ENCODE assay signal across 8 cellular contexts in genomic region chr6:167350731-167351655, GRCh38. TPM values are rescaled to one million over a fixed set of nuclear protein-coding genes. Genes with fewer than 3 reads are reported as not detected.
DNase-seq lines count a peak whose midpoint lies in the region; ATAC-seq and TF ChIP-seq lines count a peak whose summit lies in the region.

No MANE protein-coding gene starts in this region.

- H3K4me2 ChIP-seq in OCI-LY7 (ENCODE audit: low read length) = peak overlapping the region; percentile 32; the same call in 1 of the 2 replicates

- DNase-seq in AG10803 (ENCODE audit: low read depth) (peak; percentile 15), OCI-LY7 (ENCODE audit: low spot score) (peak; percentile 36), germinal center (ENCODE audit: low spot score) (peak; percentile 69), osteocyte (ENCODE audit: extremely low spot score, unreplicated experiment) (peak; percentile 88), testis (peak; percentile 93)
- DNase-seq in activated T-helper 9 cell treated with anti-CD3 and anti-CD28 coated beads, Interleukin-2, amount 50 U/mL, for 16 hours (ENCODE audit: low read depth) = peak; percentile 84

- peaks cover 9% of the 10 kb centered on the region for H3K4me1 Mint-ChIP-seq in osteocyte (ENCODE audit: unreplicated experiment)

- H3K9me3 Mint-ChIP-seq in osteocyte (ENCODE audit: unreplicated experiment) = peaks cover 8% of the 10 kb centered on the region

- TF ChIP-seq CTCF in AG10803 (conservative IDR thresholded peaks at IDR 0.05; ENCODE audit: low read length) = peak; percentile 59
- TF ChIP-seq CTCF in OCI-LY7 (conservative IDR thresholded peaks at IDR 0.05; ENCODE audit: low read length) = peak; percentile 82
- TF ChIP-seq CTCF in osteocyte (IDR thresholded peaks at IDR 0.05) = peak; percentile 80
- peak; percentile 72 to 81 (median 75) for TF ChIP-seq CTCF in testis (IDR thresholded peaks at IDR 0.05)

- no peaks in the 10 kb centered on the region for H3K79me2 ChIP-seq in OCI-LY7 (ENCODE audit: insufficient read depth, low read depth, low read length)

- no peak overlapping the region for H3K27ac ChIP-seq in OCI-LY7 (ENCODE audit: low read depth, low read length, poor library complexity, severe bottlenecking)
- peak overlapping the region in 1 of 2 donors; percentile 62 for H3K27ac ChIP-seq in testis

- H3K27me3 Mint-ChIP-seq in osteocyte (ENCODE audit: unreplicated experiment) = peaks cover 39% of the 10 kb centered on the region

- ATAC-seq in GM18909 (IDR thresholded peaks at IDR 0.05; ENCODE audit: poor library complexity, unreplicated experiment) (peak; percentile 78), HG03439 (IDR thresholded peaks at IDR 0.05; ENCODE audit: unreplicated experiment) (peak; percentile 77)

- no peaks in the 10 kb centered on the region for H3K36me3 Mint-ChIP-seq in osteocyte (ENCODE audit: unreplicated experiment)

- peak overlapping the region; percentile 69 for H3K4me3 Mint-ChIP-seq in osteocyte (ENCODE audit: unreplicated experiment)

- intact Hi-C loops in OCI-LY7 (cut with micrococcal nuclease; ENCODE audit: unreplicated experiment) = no loop called here
- intact Hi-C loops in testis (cut with DNase I; ENCODE audit: low total_unique reads) = no loop called here

- H3K9me3 ChIP-seq in OCI-LY7 (ENCODE audit: low read length) (no peaks in the 10 kb centered on the region), testis (no peaks in the 10 kb centered on the region)

- no peaks in the 10 kb centered on the region for H4K20me1 ChIP-seq in OCI-LY7 (ENCODE audit: insufficient read depth, low read length)

- H3K27me3 ChIP-seq in testis = no peaks in the 10 kb centered on the region

- 1 to 4% methylated on average over 35 to 61 of the region's 62 CpGs for WGBS in testis, 2 donors

- POLR2A ChIA-PET in OCI-LY7 (lab: Charles Lee) = interaction anchor here (0.6 to 0.9 kb wide), 2 partner anchors 175 to 604 kb away, joined by 3 read pairs; no protein-coding TSS in a partner anchor

- H3K27ac Mint-ChIP-seq in osteocyte (ENCODE audit: unreplicated experiment) = no peak overlapping the region

- H2AFZ ChIP-seq in OCI-LY7 (ENCODE audit: low read length) = no peak overlapping the region

- H3K36me3 ChIP-seq in OCI-LY7 (ENCODE audit: insufficient read depth, low read length) (no peaks in the 10 kb centered on the region), testis (ENCODE audit: low read depth, missing control alignments) (no peaks in the 10 kb centered on the region)

- TF ChIP-seq POLR2A in testis (IDR thresholded peaks at IDR 0.05) = no peak

- H3K4me3 ChIP-seq in AG10803 (ENCODE audit: low read length) (peak overlapping the region; percentile 41), OCI-LY7 (ENCODE audit: low read depth, low read length, poor library complexity, severe bottlenecking) (no peak overlapping the region), testis (peak overlapping the region; percentile 42 to 55)

- CTCF ChIA-PET in OCI-LY7 (lab: Charles Lee; ENCODE audit: unreplicated experiment) = interaction anchor here (0.6 kb wide), 1 partner anchor 1174 kb away, joined by 4 read pairs; no protein-coding TSS in a partner anchor

- no TSS peak for BruUV-seq in OCI-LY7 (replicated peaks; lab: Mats Ljungman, UMichigan)

- no peaks in the 10 kb centered on the region for H3K4me1 ChIP-seq in OCI-LY7 (ENCODE audit: insufficient read depth, low read length, poor library complexity, severe bottlenecking)
- no peaks in the 10 kb centered on the region for H3K4me1 ChIP-seq in testis

- H3K9me2 ChIP-seq in OCI-LY7 (ENCODE audit: insufficient read depth, low read length) = no peaks in the 10 kb centered on the region

RNA-seq across cellular contexts. Expression of gene TTLL2, which starts 26.1 kb away (rescaled TPM):
- total RNA-seq in OCI-LY7 (2014; rRNA removed; shearing (Covaris generic)) = not detected in 2 replicates
- total RNA-seq in OCI-LY7 (2022) (not detected in 2 replicates), osteocyte (not detected in 2 replicates), testis (10 to 100 TPM; 12.3 to 46.2 TPM)
- 40.6 TPM for polyA plus RNA-seq in testis (ENCODE audit: insufficient read depth, low read depth, low replicate concordance)

RNA-seq across cellular contexts. Expression of gene UNC93A, which starts 59.9 kb away (rescaled TPM):
- not detected in 2 replicates for total RNA-seq in OCI-LY7 (2014; rRNA removed; shearing (Covaris generic))
- not detected in 2 replicates for total RNA-seq in OCI-LY7 (2022)
- total RNA-seq in osteocyte = not detected in 2 replicates
- total RNA-seq in testis = under 1 TPM in 1 of 2 donors, not detected in 1; 0.39 TPM
- not detected for polyA plus RNA-seq in testis (ENCODE audit: insufficient read depth, low read depth, low replicate concordance)

Comparison
In these comparisons a context has a peak if more than half of its experiments do, and no peak if none do; other contexts are left out.
1. DNase-seq: peak in every context shown above with its lines; median percentile 93 in testis; 88 in osteocyte; 84 in activated T-helper 9 cell treated with anti-CD3 and anti-CD28 coated beads, Interleukin-2, amount 50 U/mL, for 16 hours; 69 in germinal center; 36 in OCI-LY7; 15 in AG10803.
2. RNA of gene TTLL2, which starts 26.1 kb away (total RNA-seq): 12.3 to 46.2 TPM in testis; not detected in OCI-LY7 and not detected in osteocyte; every median in the first group is over 10 times any median in the second.
3. Peak in every context shown above with its lines, with median percentiles within 50 percentile points of each other: CTCF ChIP-seq.